ENCODE assay signal across 21 cellular contexts in the genomic region with DNA sequence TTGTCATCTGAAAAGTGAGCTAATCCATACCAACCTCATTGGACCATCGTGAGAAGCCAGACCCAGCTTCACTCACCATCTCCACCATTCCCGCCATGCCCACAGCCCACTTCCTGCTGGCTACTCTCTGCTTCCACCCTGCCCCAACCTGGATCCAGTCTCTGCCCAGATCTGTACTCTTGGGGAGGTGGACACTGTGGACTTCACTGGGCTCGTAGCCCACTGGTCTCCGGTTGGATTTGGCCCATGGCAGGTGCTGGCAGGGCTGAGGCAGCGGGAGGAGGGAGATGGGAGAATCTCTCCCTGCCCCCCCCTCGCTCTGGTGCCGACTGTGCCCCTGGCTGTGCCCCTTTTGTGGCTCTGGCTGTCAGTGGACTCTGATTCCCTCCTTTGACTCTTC.
"Had no signal": no experiment of that assay in that cellular context is flagged by ENCODE, and none has a peak within 500 bp of the region (broad histone marks: within the 10 kb centered on the region; RNA-seq: fewer than 3 reads in every experiment).

No MANE protein-coding gene starts in this region.

- DNase-seq: activated B cell treated with CpG ODN at 0.5 μM for 24 hours; activated CD4-positive, alpha-beta T cell treated with anti-CD3 and anti-CD28 coated beads for 4 hours; activated CD8-positive, alpha-beta memory T cell treated with anti-CD3 and anti-CD28 coated beads, Interleukin-2, amount 10 ng/mL, durations not matched to agents 7 days and 5 days; activated CD8-positive, alpha-beta T cell treated with anti-CD3 and anti-CD28 coated beads for 36 hours; activated gamma-delta T cell; activated T-cell treated with anti-CD3 and anti-CD28 coated beads for 4 hours; cerebellar nuclear complex; endodermal cell; esophagus squamous epithelium; gastrocnemius medialis; left cardiac atrium; mammary epithelial cell; natural killer cell; stimulated activated CD4-positive, alpha-beta T cell treated with anti-CD3 and anti-CD28 coated beads, Interleukin-12 subunit alpha, Interleukin-12 subunit beta, amount 100 ng/mL, for 4 hours; stimulated activated CD4-positive, alpha-beta T cell treated with anti-CD3 and anti-CD28 coated beads, Interleukin-4, amount 100 ng/mL, for 4 hours; T1000; trophoblast cell had no signal

- H2AFZ ChIP-seq: parathyroid adenoma had no signal

- H3K36me3 ChIP-seq: esophagus squamous epithelium, gastrocnemius medialis, vagina had no signal

- H3K9ac ChIP-seq: parathyroid adenoma had no signal

- H3K27me3 ChIP-seq: esophagus squamous epithelium, gastrocnemius medialis, vagina had no signal

- H3K4me1 ChIP-seq: esophagus squamous epithelium, gastrocnemius medialis, parathyroid adenoma, vagina had no signal

- FAIRE-seq: islet of Langerhans had no signal

- H3K4me3 ChIP-seq: coronary artery, esophagus squamous epithelium, gastrocnemius medialis, vagina had no signal

- H3K9me3 ChIP-seq: esophagus squamous epithelium, gastrocnemius medialis, vagina had no signal

- ATAC-seq: activated CD8-positive, alpha-beta memory T cell treated with anti-CD3 and anti-CD28 coated beads, Interleukin-2, amount 10 ng/mL, durations not matched to agents 7 days and 5 days; activated CD8-positive, alpha-beta T cell treated with anti-CD3 and anti-CD28 coated beads for 36 hours; gastrocnemius medialis; natural killer cell had no signal

- H3K79me2 ChIP-seq: parathyroid adenoma had no signal

- H3K27ac ChIP-seq: coronary artery, esophagus squamous epithelium, gastrocnemius medialis, parathyroid adenoma, vagina had no signal
